Comparison of ENCODE assay signal across 2 cellular contexts in genomic region chr13:49357694-49358093, GRCh38.
TF ChIP-seq lines count a peak whose summit lies in the region.

No MANE protein-coding gene starts in this region.

TF ChIP-seq in SK-N-SH, 30 proteins besides CTCF, POLR2A, EP300 and RAD21 (continued from another document):
- TF ChIP-seq REST (IDR thresholded peaks at IDR 0.05; ENCODE audit: low read depth, low read length) (no peak), GATA2 (CRISPR knock-in tag; IDR thresholded peaks at IDR 0.05) (no peak), USF1 (IDR thresholded peaks at IDR 0.05; ENCODE audit: borderline replicate concordance, low read depth) (no peak), NRF1 (IDR thresholded peaks at IDR 0.05; ENCODE audit: low read depth, low read length) (no peak), FOXM1 (IDR thresholded peaks at IDR 0.05; ENCODE audit: low read depth) (no peak), RCOR1 (IDR thresholded peaks at IDR 0.05; ENCODE audit: low read length) (no peak), FOSL2 (IDR thresholded peaks at IDR 0.05; ENCODE audit: borderline replicate concordance, low read depth) (no peak), IRF3 (IDR thresholded peaks at IDR 0.05; ENCODE audit: low read depth, low read length) (no peak)

TF ChIP-seq in SK-N-SH treated with all-trans-retinoic acid at 6 μM for 48 hours, 23 proteins besides CTCF, POLR2A, EP300 and RAD21 (continued from another document):
- TF ChIP-seq POU6F1 (CRISPR knock-in tag; IDR thresholded peaks at IDR 0.05; ENCODE audit: borderline replicate concordance, low read depth) = no peak
- TF ChIP-seq TSHZ2 (CRISPR knock-in tag; IDR thresholded peaks at IDR 0.05) = no peak
- TF ChIP-seq SNAI2 (CRISPR knock-in tag; IDR thresholded peaks at IDR 0.05) = no peak
- TF ChIP-seq ZNF8 (CRISPR knock-in tag; IDR thresholded peaks at IDR 0.05) = no peak
- no peak for TF ChIP-seq GLIS3 (CRISPR knock-in tag; IDR thresholded peaks at IDR 0.05)
- no peak for TF ChIP-seq ISL1 (CRISPR knock-in tag; IDR thresholded peaks at IDR 0.05)
- no peak for TF ChIP-seq TOX (CRISPR knock-in tag; IDR thresholded peaks at IDR 0.05; ENCODE audit: borderline replicate concordance)
- TF ChIP-seq RARB (CRISPR knock-in tag; IDR thresholded peaks at IDR 0.05) = no peak
- no peak for TF ChIP-seq PPARA (CRISPR knock-in tag; IDR thresholded peaks at IDR 0.05; ENCODE audit: borderline replicate concordance)
- TF ChIP-seq PATZ1 (CRISPR knock-in tag; IDR thresholded peaks at IDR 0.05; ENCODE audit: borderline replicate concordance) = no peak
- no peak for TF ChIP-seq BACH2 (CRISPR knock-in tag; IDR thresholded peaks at IDR 0.05; ENCODE audit: borderline replicate concordance)
- no peak for TF ChIP-seq CREB5 (CRISPR knock-in tag; IDR thresholded peaks at IDR 0.05; ENCODE audit: low read depth)
- TF ChIP-seq CSRNP3 (CRISPR knock-in tag; IDR thresholded peaks at IDR 0.05) = no peak
